2 cellular contexts compared by ENCODE assay signal in the genomic region with DNA sequence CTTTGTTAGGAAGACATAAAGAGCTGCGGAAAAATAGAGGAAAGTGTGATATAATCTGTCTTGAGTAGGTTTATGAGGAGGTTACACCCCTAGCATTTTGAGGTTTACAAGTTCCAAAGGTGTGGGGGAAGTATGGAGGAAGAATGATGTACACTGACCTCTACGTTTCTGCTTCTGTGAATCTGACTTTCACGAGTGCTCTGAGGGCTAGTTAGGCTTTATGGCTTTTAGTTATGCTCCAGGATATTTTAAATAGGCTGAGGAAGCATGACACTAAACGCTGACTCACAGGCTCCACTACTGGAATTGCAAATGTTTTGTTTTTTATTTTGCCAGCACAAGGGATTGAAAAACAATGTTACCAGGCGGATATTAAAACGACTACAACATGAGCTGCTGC.
TF ChIP-seq lines count a peak whose summit lies in the region.

No MANE protein-coding gene starts in this region.

TF ChIP-seq in HEK293, 187 proteins besides CTCF, POLR2A, EP300 and RAD21 (continues in another document):
- TF ChIP-seq KLF1 (tag by site-specific recombination; IDR thresholded peaks at IDR 0.05) (peak; percentile 36; the same call in 1 of the 2 replicates), ZNF600 (tag by site-specific recombination; IDR thresholded peaks at IDR 0.05) (peak; percentile 68), ZNF843 (tag by site-specific recombination; IDR thresholded peaks at IDR 0.05) (peak; percentile 65), PRDM2 (tag by site-specific recombination; IDR thresholded peaks at IDR 0.05; ENCODE audit: borderline replicate concordance) (no peak), ZSCAN5A (tag by site-specific recombination; IDR thresholded peaks at IDR 0.05) (no peak), ZSCAN30 (tag by site-specific recombination; IDR thresholded peaks at IDR 0.05) (peak; percentile 50; the same call in 1 of the 2 replicates), BCL11A (tag by site-specific recombination; IDR thresholded peaks at IDR 0.05; ENCODE audit: low read depth) (no peak), ZFP41 (tag by site-specific recombination; IDR thresholded peaks at IDR 0.05; ENCODE audit: borderline replicate concordance) (no peak)
- TF ChIP-seq, protein P1, sequence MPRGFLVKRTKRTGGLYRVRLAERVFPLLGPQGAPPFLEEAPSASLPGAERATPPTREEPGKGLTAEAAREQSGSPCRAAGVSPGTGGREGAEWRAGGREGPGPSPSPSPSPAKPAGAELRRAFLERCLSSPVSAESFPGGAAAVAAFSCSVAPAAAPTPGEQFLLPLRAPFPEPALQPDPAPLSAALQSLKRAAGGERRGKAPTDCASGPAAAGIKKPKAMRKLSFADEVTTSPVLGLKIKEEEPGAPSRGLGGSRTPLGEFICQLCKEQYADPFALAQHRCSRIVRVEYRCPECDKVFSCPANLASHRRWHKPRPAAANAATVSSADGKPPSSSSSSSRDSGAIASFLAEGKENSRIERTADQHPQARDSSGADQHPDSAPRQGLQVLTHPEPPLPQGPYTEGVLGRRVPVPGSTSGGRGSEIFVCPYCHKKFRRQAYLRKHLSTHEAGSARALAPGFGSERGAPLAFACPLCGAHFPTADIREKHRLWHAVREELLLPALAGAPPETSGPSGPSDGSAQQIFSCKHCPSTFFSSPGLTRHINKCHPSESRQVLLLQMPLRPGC (tag by site-specific recombination; IDR thresholded peaks at IDR 0.05) = 0 out of 2 replicates have a peak, but pooled peaks have one; percentile 32
- TF ChIP-seq, protein P2, sequence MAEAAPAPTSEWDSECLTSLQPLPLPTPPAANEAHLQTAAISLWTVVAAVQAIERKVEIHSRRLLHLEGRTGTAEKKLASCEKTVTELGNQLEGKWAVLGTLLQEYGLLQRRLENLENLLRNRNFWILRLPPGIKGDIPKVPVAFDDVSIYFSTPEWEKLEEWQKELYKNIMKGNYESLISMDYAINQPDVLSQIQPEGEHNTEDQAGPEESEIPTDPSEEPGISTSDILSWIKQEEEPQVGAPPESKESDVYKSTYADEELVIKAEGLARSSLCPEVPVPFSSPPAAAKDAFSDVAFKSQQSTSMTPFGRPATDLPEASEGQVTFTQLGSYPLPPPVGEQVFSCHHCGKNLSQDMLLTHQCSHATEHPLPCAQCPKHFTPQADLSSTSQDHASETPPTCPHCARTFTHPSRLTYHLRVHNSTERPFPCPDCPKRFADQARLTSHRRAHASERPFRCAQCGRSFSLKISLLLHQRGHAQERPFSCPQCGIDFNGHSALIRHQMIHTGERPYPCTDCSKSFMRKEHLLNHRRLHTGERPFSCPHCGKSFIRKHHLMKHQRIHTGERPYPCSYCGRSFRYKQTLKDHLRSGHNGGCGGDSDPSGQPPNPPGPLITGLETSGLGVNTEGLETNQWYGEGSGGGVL (tag by site-specific recombination; IDR thresholded peaks at IDR 0.05) = no peak

TF ChIP-seq in K562, 482 proteins besides CTCF, POLR2A, EP300 and RAD21 (continues in another document):
- TF ChIP-seq SNRNP70 (optimal IDR thresholded peaks at IDR 0.05; ENCODE audit: low read depth, low read length) = no peak
- TF ChIP-seq SETDB1 (IDR thresholded peaks at IDR 0.05; ENCODE audit: low read length) = no peak
- no peak for TF ChIP-seq MXI1 (IDR thresholded peaks at IDR 0.05; ENCODE audit: low read depth, low read length)
- 0 out of 2 replicates have a peak, but pooled peaks have one; percentile 2 for TF ChIP-seq ZNF316 (IDR thresholded peaks at IDR 0.05)
- TF ChIP-seq MAX (CRISPR knock-in tag; IDR thresholded peaks at IDR 0.05) = no peak
- no peak for TF ChIP-seq SIN3A (IDR thresholded peaks at IDR 0.05; ENCODE audit: borderline replicate concordance in 2 of 2, control insufficient read depth in 1 of 2, low read depth in 2 of 2, low read length in 2 of 2)
- 0 out of 2 replicates have a peak, but pooled peaks have one; percentile 5 for TF ChIP-seq MAFK (IDR thresholded peaks at IDR 0.05; ENCODE audit: low read length)
- no peak for TF ChIP-seq STAT5A (IDR thresholded peaks at IDR 0.05; ENCODE audit: borderline replicate concordance, low read length)
- no peak for TF ChIP-seq NFE2L1 (tag; IDR thresholded peaks at IDR 0.05; ENCODE audit: borderline replicate concordance, low read depth)
- TF ChIP-seq GATAD2A (IDR thresholded peaks at IDR 0.05) = no peak
- TF ChIP-seq CBFB (CRISPR knock-in tag; IDR thresholded peaks at IDR 0.05) = no peak
- no peak for TF ChIP-seq KDM4B (IDR thresholded peaks at IDR 0.05; ENCODE audit: borderline replicate concordance in 2 of 2, low read depth in 1 of 2)
- TF ChIP-seq RBM14 (IDR thresholded peaks at IDR 0.05; ENCODE audit: borderline replicate concordance, insufficient read depth, low read depth, low read length) = no peak
- TF ChIP-seq MAFG (tag; conservative IDR thresholded peaks at IDR 0.05) = peak; percentile 30; the same call in 1 of the 2 replicates
- TF ChIP-seq BCL6 (CRISPR knock-in tag; IDR thresholded peaks at IDR 0.05) = no peak
- no peak for TF ChIP-seq PRDM10 (IDR thresholded peaks at IDR 0.05; ENCODE audit: partially characterized antibody)
- no peak for TF ChIP-seq NKRF (IDR thresholded peaks at IDR 0.05; ENCODE audit: borderline replicate concordance)
- TF ChIP-seq BRF1 (IDR thresholded peaks at IDR 0.05; ENCODE audit: borderline replicate concordance, extremely low read depth, insufficient read length) = no peak
- no peak for TF ChIP-seq ZNF318 (IDR thresholded peaks at IDR 0.05; ENCODE audit: borderline replicate concordance in 1 of 2, low read depth in 1 of 2)
- TF ChIP-seq ZBTB7A (IDR thresholded peaks at IDR 0.05; ENCODE audit: borderline replicate concordance, control insufficient read depth, low read depth, low read length) = no peak
- TF ChIP-seq, protein P3, sequence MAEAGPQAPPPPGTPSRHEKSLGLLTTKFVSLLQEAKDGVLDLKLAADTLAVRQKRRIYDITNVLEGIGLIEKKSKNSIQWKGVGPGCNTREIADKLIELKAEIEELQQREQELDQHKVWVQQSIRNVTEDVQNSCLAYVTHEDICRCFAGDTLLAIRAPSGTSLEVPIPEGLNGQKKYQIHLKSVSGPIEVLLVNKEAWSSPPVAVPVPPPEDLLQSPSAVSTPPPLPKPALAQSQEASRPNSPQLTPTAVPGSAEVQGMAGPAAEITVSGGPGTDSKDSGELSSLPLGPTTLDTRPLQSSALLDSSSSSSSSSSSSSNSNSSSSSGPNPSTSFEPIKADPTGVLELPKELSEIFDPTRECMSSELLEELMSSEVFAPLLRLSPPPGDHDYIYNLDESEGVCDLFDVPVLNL (CRISPR knock-in tag; IDR thresholded peaks at IDR 0.05; ENCODE audit: low read depth) = no peak
- TF ChIP-seq, protein P4, sequence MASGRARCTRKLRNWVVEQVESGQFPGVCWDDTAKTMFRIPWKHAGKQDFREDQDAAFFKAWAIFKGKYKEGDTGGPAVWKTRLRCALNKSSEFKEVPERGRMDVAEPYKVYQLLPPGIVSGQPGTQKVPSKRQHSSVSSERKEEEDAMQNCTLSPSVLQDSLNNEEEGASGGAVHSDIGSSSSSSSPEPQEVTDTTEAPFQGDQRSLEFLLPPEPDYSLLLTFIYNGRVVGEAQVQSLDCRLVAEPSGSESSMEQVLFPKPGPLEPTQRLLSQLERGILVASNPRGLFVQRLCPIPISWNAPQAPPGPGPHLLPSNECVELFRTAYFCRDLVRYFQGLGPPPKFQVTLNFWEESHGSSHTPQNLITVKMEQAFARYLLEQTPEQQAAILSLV (tag; IDR thresholded peaks at IDR 0.05) = no peak
